16 cellular contexts compared by ENCODE assay signal in the genomic region with DNA sequence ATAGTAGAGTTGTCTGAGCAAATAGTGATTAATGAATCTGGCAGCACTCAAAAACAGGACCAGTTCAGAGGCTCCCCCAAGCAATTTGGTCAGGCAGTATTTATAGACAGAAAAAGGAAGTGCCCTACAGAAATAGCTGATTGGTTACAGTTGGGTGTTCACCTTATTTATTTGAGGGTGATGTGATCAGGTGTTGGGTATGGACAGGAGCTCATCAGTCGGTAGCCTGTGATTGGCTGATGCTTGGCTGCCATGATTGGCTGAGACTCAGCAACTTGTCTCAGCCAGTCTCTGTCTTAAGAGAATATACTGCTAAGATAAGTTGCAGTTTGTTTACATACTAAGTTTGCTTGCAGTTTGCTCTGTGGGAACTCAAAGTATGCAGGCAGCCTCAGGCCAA. TPM values are rescaled to one million over a fixed set of nuclear protein-coding genes. Genes with fewer than 3 reads are reported as not detected.
DNase-seq lines count a peak whose midpoint lies in the region; TF ChIP-seq lines count a peak whose summit lies in the region.
"Had no signal": no experiment of that assay in that cellular context is flagged by ENCODE, and none has a peak within 500 bp of the region (broad histone marks: within the 10 kb centered on the region; RNA-seq: fewer than 3 reads in every experiment).

No MANE protein-coding gene starts in this region.

- peak; percentile 12 for DNase-seq in A172 (ENCODE audit: low spot score)
- peak; percentile 10 for DNase-seq in GM12864 (ENCODE audit: low read depth)
- DNase-seq in NAMALWA (ENCODE audit: low spot score) = peak; percentile 9
- peak; percentile 3 for DNase-seq in fibroblast of peridontal ligament (ENCODE audit: extremely low read depth)
- no peak for DNase-seq in T-helper 1 cell
- no peak for DNase-seq in DMS153 (lab: John Stamatoyannopoulos, UW)
- DNase-seq in ACHN = no peak
- DNase-seq in coronary artery (ENCODE audit: low spot score) = no peak
- DNase-seq: activated CD4-positive, alpha-beta memory T cell treated with anti-CD3 and anti-CD28 coated beads for 36 hours; islet precursor cell; NCI-H1436 treated with DMSO at 0.1 percent for 48 hours; NCI-H510A treated with DMSO at 0.1 percent for 48 hours; substantia nigra; T1000 had no signal

- in situ Hi-C loops in ACHN (cut with HindIII; ENCODE audit: low pct_ligation_motif_present, low pct_unique_long_range_greater_than_20kb, low sequenced_read_pairs) = no loop called here

- no peak for TF ChIP-seq CTCF in GM12864 (IDR thresholded peaks at IDR 0.05; ENCODE audit: low read depth, low read length, missing control alignments)
- no peak for TF ChIP-seq CTCF in coronary artery (IDR thresholded peaks at IDR 0.05)

- no peak overlapping the region for H3K4me3 ChIP-seq in GM12864 (ENCODE audit: low read depth, low read length)
- no peak overlapping the region for H3K4me3 ChIP-seq in coronary artery
- H3K4me3 ChIP-seq: prostate gland had no signal

- H3K27ac ChIP-seq in coronary artery = no peak overlapping the region
- H3K27ac ChIP-seq: prostate gland had no signal

RNA-seq across cellular contexts. Expression of gene ABCG8, which starts 9.4 kb away (rescaled TPM):
- total RNA-seq in A172 (2014; rRNA removed; shearing (Covaris generic)) = not detected in 2 replicates
- total RNA-seq: activated CD4-positive, alpha-beta memory T cell treated with anti-CD3 and anti-CD28 coated beads for 36 hours; RPMI7951 had no signal

RNA-seq across cellular contexts. Expression of gene ABCG5, which starts 9.5 kb away (rescaled TPM):
- total RNA-seq in A172 (2014; rRNA removed; shearing (Covaris generic)) = not detected in 2 replicates
- total RNA-seq: activated CD4-positive, alpha-beta memory T cell treated with anti-CD3 and anti-CD28 coated beads for 36 hours; prostate gland; RPMI7951 had no signal

Comparison
In these comparisons a context has a peak if more than half of its experiments do, and no peak if none do; other contexts are left out.
1. DNase-seq: peak in A172 (single experiment), GM12864 (single experiment), NAMALWA (single experiment) and fibroblast of peridontal ligament (single experiment); none in T-helper 1 cell (0 of 5), DMS153 (single experiment), ACHN (single experiment) and coronary artery (single experiment).